8 cellular contexts compared by ENCODE assay signal in the genomic region with DNA sequence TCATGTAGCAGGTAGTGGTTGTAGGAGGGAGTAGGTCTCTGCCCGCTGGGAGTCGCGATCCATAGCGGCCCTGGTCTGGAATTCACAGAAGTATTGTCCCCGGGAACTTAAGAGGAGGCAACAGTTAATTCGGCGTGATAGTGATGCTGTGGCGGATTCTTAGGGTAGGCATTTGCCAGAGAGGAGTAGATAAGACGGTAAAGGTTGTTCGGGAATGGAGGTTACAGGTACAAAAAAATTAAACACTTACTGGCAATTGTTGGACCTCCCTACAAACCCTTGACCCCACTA. TPM values are rescaled to one million over a fixed set of nuclear protein-coding genes. Genes with fewer than 3 reads are reported as not detected.
DNase-seq lines count a peak whose midpoint lies in the region; ATAC-seq, FAIRE-seq and TF ChIP-seq lines count a peak whose summit lies in the region.

No MANE protein-coding gene starts in this region.

- no peak for TF ChIP-seq POLR2A in H54 (IDR thresholded peaks at IDR 0.05; ENCODE audit: low read depth, low read length)

- no peak for TF ChIP-seq CTCF in WI38 (IDR thresholded peaks at IDR 0.05; ENCODE audit: low read depth, low read length)
- no peak for TF ChIP-seq CTCF in right atrium auricular region (IDR thresholded peaks at IDR 0.05)

- H3K36me3 ChIP-seq in HAP-1 (replicated peaks) = peaks cover 15% of the 10 kb centered on the region
- peaks cover 4% of the 10 kb centered on the region for H3K36me3 ChIP-seq in right atrium auricular region
- H3K36me3 ChIP-seq in small intestine (ENCODE audit: control insufficient read depth in 2 of 2, insufficient read depth in 2 of 2, low read length in 2 of 2) = peaks cover 0 to 2% of the 10 kb centered on the region in 2 donors

- no peaks in the 10 kb centered on the region for H3K27me3 ChIP-seq in HAP-1 (ENCODE audit: low read depth)
- H3K27me3 ChIP-seq in right atrium auricular region = no peaks in the 10 kb centered on the region
- no peaks in the 10 kb centered on the region for H3K27me3 ChIP-seq in small intestine (ENCODE audit: control insufficient read depth in 2 of 2, insufficient read depth in 2 of 2, low read length in 2 of 2)

- H3K27ac ChIP-seq in right atrium auricular region (peak overlapping the region; percentile 96 to 98), small intestine (ENCODE audit: low read depth in 1 of 2, low read length in 1 of 2) (peak overlapping the region; percentile 93 to 95)

- H3K4me1 ChIP-seq in HAP-1 (peaks cover 59% of the 10 kb centered on the region), right atrium auricular region (peaks cover 0 to 61% of the 10 kb centered on the region in 2 donors), small intestine (ENCODE audit: control insufficient read depth in 2 of 2, insufficient read depth in 1 of 2, low read depth in 1 of 2, low read length in 1 of 2) (peaks cover 5 to 25% of the 10 kb centered on the region in 2 donors)

- no peak for DNase-seq in HAP-1 (ENCODE audit: low spot score in 2 of 2)
- no peak for DNase-seq in right atrium auricular region (ENCODE audit: low spot score)
- no peak for DNase-seq in small intestine
- DNase-seq in glomerular visceral epithelial cell (ENCODE audit: extremely low spot score) = no peak
- DNase-seq in H54 (ENCODE audit: insufficient read length, low spot score) = no peak
- DNase-seq in stimulated activated CD8-positive, alpha-beta memory T cell treated with anti-CD3 and anti-CD28 coated beads, Interleukin-4, amount 100 ng/mL, for 48 hours = no peak

- no peaks in the 10 kb centered on the region for H3K9me3 ChIP-seq in HAP-1
- H3K9me3 ChIP-seq in right atrium auricular region = no peaks in the 10 kb centered on the region
- H3K9me3 ChIP-seq in small intestine (ENCODE audit: control insufficient read depth, low read depth) = no peaks in the 10 kb centered on the region

- no peak for FAIRE-seq in small intestine (lab: Jason Lieb, UNC)
- FAIRE-seq in H54 (lab: Jason Lieb, UNC) = no peak

- H3K4me3 ChIP-seq in HAP-1 (peak overlapping the region; percentile 81), WI38 (ENCODE audit: low read depth, low read length) (peak overlapping the region; percentile 93), right atrium auricular region (peak overlapping the region; percentile 76 to 84), small intestine (ENCODE audit: low read depth in 1 of 2, low read length in 2 of 2) (peak overlapping the region; percentile 77 to 79)

- in situ Hi-C loops in HAP-1 (cut with MboI; ENCODE audit: low sequenced_read_pairs) = no loop called here

- WGBS in small intestine, 3 donors = 0 to 2% (median 0%) methylated on average over 10 of the region's 10 CpGs

- no peak for ATAC-seq in HG03571 (IDR thresholded peaks at IDR 0.05; ENCODE audit: unreplicated experiment)

RNA-seq across cellular contexts. Expression of gene SMC5, which starts 0.7 kb away (rescaled TPM):
- 10 to 100 TPM; 11.4 to 15.0 TPM for total RNA-seq in right atrium auricular region
- 10 to 100 TPM in 2 of 3 donors, 1 to 10 TPM in 1; 8.4 to 11.6 (median 11.2) TPM for polyA plus RNA-seq in small intestine
